ENCODE assay signal across 1 cellular context in the genomic region with DNA sequence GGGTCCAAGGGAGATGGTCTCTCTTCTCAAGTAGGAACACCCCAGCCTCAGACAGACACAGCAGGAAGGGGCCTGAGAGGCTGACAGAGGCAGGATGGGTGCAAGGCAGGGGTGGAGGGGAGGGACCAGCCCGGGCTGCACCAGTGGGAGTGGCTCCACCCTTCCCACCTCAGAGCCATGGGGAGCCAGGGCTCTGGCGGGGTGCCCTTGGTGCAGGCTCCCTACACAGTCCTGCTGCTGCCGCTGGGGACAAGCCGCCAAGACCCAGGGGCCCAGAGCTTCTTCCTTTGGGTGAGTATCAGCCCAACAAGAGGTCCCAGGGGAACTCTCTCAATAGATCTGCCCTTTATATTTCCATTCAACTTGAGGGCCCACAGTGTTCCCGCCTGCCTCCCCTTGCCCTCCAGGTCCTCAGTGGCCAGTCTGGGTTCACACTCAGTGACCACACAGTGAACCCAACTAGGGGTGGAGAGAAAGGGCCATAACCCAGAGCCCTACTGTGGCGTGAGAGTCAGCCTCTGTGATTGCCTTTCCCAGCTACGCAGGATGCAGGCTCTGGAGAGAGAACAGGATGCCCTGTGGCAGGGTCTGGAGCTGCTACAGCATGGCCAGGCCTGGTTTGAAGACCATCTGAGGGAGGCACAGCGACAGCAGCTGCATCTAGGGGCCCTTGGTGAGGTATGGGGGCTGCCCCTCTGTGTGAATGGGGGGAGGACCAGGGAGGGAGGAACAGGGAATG.
A peak's percentile ranks its signal among the peaks of the same experiment; 100 is the strongest.
TF ChIP-seq lines count a peak whose summit lies in the region.

No MANE protein-coding gene starts in this region.

TF ChIP-seq in HepG2, 621 proteins besides CTCF, POLR2A, EP300 and RAD21 (continues in another document):
- TF ChIP-seq MTA1 (CRISPR knock-in tag; IDR thresholded peaks at IDR 0.05; ENCODE audit: borderline replicate concordance) (peak; percentile 52; the same call in 1 of the 2 replicates), ATF7 (IDR thresholded peaks at IDR 0.05) (no peak), ATF7 (CRISPR knock-in tag; IDR thresholded peaks at IDR 0.05) (0 out of 2 replicates have a peak, but pooled peaks have one; percentile 51), ZNF510 (CRISPR knock-in tag; IDR thresholded peaks at IDR 0.05; ENCODE audit: low read depth) (no peak), ZSCAN25 (CRISPR knock-in tag; IDR thresholded peaks at IDR 0.05) (peak; percentile 16; the same call in 1 of the 2 replicates), FIP1L1 (IDR thresholded peaks at IDR 0.05; ENCODE audit: borderline replicate concordance, insufficient read depth, low read depth, low read length) (no peak), GLI4 (CRISPR knock-in tag; IDR thresholded peaks at IDR 0.05; ENCODE audit: borderline replicate concordance) (no peak), SP140L (CRISPR knock-in tag; IDR thresholded peaks at IDR 0.05; ENCODE audit: borderline replicate concordance) (no peak), POLR2G (IDR thresholded peaks at IDR 0.05; ENCODE audit: low read depth, low read length) (peak; percentile 46; the same call in 1 of the 2 replicates), RXRA (CRISPR knock-in tag; IDR thresholded peaks at IDR 0.05) (0 out of 2 replicates have a peak, but pooled peaks have one; percentile 16), GATA4 (IDR thresholded peaks at IDR 0.05; ENCODE audit: borderline replicate concordance, low read depth) (no peak), AKAP8 (CRISPR knock-in tag; IDR thresholded peaks at IDR 0.05) (no peak), AGO2 (optimal IDR thresholded peaks at IDR 0.05; ENCODE audit: low read depth, low read length) (peak; percentile 56), ZNF230 (CRISPR knock-in tag; IDR thresholded peaks at IDR 0.05) (0 out of 2 replicates have a peak, but pooled peaks have one; percentile 41), ZNF572 (CRISPR knock-in tag; IDR thresholded peaks at IDR 0.05) (0 out of 2 replicates have a peak, but pooled peaks have one; percentile 61)
- TF ChIP-seq, protein P1, sequence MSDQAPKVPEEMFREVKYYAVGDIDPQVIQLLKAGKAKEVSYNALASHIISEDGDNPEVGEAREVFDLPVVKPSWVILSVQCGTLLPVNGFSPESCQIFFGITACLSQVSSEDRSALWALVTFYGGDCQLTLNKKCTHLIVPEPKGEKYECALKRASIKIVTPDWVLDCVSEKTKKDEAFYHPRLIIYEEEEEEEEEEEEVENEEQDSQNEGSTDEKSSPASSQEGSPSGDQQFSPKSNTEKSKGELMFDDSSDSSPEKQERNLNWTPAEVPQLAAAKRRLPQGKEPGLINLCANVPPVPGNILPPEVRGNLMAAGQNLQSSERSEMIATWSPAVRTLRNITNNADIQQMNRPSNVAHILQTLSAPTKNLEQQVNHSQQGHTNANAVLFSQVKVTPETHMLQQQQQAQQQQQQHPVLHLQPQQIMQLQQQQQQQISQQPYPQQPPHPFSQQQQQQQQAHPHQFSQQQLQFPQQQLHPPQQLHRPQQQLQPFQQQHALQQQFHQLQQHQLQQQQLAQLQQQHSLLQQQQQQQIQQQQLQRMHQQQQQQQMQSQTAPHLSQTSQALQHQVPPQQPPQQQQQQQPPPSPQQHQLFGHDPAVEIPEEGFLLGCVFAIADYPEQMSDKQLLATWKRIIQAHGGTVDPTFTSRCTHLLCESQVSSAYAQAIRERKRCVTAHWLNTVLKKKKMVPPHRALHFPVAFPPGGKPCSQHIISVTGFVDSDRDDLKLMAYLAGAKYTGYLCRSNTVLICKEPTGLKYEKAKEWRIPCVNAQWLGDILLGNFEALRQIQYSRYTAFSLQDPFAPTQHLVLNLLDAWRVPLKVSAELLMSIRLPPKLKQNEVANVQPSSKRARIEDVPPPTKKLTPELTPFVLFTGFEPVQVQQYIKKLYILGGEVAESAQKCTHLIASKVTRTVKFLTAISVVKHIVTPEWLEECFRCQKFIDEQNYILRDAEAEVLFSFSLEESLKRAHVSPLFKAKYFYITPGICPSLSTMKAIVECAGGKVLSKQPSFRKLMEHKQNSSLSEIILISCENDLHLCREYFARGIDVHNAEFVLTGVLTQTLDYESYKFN (CRISPR knock-in tag; conservative IDR thresholded peaks at IDR 0.05), result 0 out of 2 replicates have a peak, but pooled peaks have one; percentile 28
- TF ChIP-seq, protein P2, sequence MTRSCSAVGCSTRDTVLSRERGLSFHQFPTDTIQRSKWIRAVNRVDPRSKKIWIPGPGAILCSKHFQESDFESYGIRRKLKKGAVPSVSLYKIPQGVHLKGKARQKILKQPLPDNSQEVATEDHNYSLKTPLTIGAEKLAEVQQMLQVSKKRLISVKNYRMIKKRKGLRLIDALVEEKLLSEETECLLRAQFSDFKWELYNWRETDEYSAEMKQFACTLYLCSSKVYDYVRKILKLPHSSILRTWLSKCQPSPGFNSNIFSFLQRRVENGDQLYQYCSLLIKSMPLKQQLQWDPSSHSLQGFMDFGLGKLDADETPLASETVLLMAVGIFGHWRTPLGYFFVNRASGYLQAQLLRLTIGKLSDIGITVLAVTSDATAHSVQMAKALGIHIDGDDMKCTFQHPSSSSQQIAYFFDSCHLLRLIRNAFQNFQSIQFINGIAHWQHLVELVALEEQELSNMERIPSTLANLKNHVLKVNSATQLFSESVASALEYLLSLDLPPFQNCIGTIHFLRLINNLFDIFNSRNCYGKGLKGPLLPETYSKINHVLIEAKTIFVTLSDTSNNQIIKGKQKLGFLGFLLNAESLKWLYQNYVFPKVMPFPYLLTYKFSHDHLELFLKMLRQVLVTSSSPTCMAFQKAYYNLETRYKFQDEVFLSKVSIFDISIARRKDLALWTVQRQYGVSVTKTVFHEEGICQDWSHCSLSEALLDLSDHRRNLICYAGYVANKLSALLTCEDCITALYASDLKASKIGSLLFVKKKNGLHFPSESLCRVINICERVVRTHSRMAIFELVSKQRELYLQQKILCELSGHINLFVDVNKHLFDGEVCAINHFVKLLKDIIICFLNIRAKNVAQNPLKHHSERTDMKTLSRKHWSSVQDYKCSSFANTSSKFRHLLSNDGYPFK (CRISPR knock-in tag; IDR thresholded peaks at IDR 0.05; ENCODE audit: borderline replicate concordance), result peak; percentile 27; the same call in 1 of the 2 replicates
- TF ChIP-seq, protein P3, sequence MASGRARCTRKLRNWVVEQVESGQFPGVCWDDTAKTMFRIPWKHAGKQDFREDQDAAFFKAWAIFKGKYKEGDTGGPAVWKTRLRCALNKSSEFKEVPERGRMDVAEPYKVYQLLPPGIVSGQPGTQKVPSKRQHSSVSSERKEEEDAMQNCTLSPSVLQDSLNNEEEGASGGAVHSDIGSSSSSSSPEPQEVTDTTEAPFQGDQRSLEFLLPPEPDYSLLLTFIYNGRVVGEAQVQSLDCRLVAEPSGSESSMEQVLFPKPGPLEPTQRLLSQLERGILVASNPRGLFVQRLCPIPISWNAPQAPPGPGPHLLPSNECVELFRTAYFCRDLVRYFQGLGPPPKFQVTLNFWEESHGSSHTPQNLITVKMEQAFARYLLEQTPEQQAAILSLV (CRISPR knock-in tag; IDR thresholded peaks at IDR 0.05; ENCODE audit: borderline replicate concordance), result 0 out of 2 replicates have a peak, but pooled peaks have one; percentile 24
- TF ChIP-seq, protein P4, sequence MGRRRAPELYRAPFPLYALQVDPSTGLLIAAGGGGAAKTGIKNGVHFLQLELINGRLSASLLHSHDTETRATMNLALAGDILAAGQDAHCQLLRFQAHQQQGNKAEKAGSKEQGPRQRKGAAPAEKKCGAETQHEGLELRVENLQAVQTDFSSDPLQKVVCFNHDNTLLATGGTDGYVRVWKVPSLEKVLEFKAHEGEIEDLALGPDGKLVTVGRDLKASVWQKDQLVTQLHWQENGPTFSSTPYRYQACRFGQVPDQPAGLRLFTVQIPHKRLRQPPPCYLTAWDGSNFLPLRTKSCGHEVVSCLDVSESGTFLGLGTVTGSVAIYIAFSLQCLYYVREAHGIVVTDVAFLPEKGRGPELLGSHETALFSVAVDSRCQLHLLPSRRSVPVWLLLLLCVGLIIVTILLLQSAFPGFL (CRISPR knock-in tag; IDR thresholded peaks at IDR 0.05), result no peak
- TF ChIP-seq, protein P5, sequence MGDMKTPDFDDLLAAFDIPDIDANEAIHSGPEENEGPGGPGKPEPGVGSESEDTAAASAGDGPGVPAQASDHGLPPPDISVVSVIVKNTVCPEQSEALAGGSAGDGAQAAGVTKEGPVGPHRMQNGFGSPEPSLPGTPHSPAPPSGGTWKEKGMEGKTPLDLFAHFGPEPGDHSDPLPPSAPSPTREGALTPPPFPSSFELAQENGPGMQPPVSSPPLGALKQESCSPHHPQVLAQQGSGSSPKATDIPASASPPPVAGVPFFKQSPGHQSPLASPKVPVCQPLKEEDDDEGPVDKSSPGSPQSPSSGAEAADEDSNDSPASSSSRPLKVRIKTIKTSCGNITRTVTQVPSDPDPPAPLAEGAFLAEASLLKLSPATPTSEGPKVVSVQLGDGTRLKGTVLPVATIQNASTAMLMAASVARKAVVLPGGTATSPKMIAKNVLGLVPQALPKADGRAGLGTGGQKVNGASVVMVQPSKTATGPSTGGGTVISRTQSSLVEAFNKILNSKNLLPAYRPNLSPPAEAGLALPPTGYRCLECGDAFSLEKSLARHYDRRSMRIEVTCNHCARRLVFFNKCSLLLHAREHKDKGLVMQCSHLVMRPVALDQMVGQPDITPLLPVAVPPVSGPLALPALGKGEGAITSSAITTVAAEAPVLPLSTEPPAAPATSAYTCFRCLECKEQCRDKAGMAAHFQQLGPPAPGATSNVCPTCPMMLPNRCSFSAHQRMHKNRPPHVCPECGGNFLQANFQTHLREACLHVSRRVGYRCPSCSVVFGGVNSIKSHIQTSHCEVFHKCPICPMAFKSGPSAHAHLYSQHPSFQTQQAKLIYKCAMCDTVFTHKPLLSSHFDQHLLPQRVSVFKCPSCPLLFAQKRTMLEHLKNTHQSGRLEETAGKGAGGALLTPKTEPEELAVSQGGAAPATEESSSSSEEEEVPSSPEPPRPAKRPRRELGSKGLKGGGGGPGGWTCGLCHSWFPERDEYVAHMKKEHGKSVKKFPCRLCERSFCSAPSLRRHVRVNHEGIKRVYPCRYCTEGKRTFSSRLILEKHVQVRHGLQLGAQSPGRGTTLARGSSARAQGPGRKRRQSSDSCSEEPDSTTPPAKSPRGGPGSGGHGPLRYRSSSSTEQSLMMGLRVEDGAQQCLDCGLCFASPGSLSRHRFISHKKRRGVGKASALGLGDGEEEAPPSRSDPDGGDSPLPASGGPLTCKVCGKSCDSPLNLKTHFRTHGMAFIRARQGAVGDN (CRISPR knock-in tag; IDR thresholded peaks at IDR 0.05), result peak; percentile 59
- TF ChIP-seq, protein P6, sequence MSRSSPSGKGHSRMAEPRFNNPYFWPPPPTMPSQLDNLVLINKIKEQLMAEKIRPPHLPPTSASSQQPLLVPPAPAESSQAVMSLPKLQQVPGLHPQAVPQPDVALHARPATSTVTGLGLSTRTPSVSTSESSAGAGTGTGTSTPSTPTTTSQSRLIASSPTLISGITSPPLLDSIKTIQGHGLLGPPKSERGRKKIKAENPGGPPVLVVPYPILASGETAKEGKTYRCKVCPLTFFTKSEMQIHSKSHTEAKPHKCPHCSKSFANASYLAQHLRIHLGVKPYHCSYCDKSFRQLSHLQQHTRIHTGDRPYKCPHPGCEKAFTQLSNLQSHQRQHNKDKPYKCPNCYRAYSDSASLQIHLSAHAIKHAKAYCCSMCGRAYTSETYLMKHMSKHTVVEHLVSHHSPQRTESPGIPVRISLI (CRISPR knock-in tag; IDR thresholded peaks at IDR 0.05; ENCODE audit: borderline replicate concordance), result no peak
- TF ChIP-seq, protein P7, sequence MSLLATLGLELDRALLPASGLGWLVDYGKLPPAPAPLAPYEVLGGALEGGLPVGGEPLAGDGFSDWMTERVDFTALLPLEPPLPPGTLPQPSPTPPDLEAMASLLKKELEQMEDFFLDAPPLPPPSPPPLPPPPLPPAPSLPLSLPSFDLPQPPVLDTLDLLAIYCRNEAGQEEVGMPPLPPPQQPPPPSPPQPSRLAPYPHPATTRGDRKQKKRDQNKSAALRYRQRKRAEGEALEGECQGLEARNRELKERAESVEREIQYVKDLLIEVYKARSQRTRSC (CRISPR knock-in tag; IDR thresholded peaks at IDR 0.05; ENCODE audit: low read depth), result no peak
- TF ChIP-seq, protein P8, sequence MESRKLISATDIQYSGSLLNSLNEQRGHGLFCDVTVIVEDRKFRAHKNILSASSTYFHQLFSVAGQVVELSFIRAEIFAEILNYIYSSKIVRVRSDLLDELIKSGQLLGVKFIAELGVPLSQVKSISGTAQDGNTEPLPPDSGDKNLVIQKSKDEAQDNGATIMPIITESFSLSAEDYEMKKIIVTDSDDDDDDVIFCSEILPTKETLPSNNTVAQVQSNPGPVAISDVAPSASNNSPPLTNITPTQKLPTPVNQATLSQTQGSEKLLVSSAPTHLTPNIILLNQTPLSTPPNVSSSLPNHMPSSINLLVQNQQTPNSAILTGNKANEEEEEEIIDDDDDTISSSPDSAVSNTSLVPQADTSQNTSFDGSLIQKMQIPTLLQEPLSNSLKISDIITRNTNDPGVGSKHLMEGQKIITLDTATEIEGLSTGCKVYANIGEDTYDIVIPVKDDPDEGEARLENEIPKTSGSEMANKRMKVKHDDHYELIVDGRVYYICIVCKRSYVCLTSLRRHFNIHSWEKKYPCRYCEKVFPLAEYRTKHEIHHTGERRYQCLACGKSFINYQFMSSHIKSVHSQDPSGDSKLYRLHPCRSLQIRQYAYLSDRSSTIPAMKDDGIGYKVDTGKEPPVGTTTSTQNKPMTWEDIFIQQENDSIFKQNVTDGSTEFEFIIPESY (CRISPR knock-in tag; IDR thresholded peaks at IDR 0.05), result peak; percentile 96
- TF ChIP-seq, protein P9, sequence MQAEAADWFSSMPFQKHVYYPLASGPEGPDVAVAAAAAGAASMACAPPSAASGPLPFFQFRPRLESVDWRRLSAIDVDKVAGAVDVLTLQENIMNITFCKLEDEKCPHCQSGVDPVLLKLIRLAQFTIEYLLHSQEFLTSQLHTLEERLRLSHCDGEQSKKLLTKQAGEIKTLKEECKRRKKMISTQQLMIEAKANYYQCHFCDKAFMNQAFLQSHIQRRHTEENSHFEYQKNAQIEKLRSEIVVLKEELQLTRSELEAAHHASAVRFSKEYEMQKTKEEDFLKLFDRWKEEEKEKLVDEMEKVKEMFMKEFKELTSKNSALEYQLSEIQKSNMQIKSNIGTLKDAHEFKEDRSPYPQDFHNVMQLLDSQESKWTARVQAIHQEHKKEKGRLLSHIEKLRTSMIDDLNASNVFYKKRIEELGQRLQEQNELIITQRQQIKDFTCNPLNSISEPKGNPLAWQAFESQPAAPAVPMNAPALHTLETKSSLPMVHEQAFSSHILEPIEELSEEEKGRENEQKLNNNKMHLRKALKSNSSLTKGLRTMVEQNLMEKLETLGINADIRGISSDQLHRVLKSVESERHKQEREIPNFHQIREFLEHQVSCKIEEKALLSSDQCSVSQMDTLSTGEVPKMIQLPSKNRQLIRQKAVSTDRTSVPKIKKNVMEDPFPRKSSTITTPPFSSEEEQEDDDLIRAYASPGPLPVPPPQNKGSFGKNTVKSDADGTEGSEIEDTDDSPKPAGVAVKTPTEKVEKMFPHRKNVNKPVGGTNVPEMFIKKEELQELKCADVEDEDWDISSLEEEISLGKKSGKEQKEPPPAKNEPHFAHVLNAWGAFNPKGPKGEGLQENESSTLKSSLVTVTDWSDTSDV (CRISPR knock-in tag; IDR thresholded peaks at IDR 0.05), result no peak
- TF ChIP-seq, protein P10, sequence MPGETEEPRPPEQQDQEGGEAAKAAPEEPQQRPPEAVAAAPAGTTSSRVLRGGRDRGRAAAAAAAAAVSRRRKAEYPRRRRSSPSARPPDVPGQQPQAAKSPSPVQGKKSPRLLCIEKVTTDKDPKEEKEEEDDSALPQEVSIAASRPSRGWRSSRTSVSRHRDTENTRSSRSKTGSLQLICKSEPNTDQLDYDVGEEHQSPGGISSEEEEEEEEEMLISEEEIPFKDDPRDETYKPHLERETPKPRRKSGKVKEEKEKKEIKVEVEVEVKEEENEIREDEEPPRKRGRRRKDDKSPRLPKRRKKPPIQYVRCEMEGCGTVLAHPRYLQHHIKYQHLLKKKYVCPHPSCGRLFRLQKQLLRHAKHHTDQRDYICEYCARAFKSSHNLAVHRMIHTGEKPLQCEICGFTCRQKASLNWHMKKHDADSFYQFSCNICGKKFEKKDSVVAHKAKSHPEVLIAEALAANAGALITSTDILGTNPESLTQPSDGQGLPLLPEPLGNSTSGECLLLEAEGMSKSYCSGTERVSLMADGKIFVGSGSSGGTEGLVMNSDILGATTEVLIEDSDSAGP (CRISPR knock-in tag; IDR thresholded peaks at IDR 0.05; ENCODE audit: borderline replicate concordance), result 0 out of 2 replicates have a peak, but pooled peaks have one; percentile 19
